Comparison of ENCODE assay signal across 1 cellular context in the genomic region with DNA sequence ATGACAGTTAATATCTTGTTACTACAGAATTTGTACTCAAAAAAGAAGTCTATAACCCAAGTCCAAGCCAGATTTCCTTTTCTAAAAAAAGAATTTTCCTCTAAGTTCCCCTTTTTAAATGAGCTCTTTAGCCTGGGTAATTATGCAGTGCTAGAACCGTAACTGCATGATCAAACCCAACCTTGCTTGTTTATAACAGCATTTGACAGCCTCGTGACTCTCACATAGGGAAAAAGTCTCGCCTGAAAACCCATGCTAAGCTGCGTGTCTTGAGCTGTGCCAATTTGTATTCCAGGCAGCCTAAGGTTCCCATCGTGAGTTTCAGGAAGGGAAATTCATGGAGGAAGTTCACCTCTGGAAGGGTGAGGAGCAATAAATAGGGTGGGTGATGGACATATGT. TPM values are rescaled to one million over a fixed set of nuclear protein-coding genes. Genes with fewer than 3 reads are reported as not detected.
"Had no signal": no experiment of that assay in that cellular context is flagged by ENCODE, and none has a peak within 500 bp of the region (broad histone marks: within the 10 kb centered on the region; RNA-seq: fewer than 3 reads in every experiment).

No MANE protein-coding gene starts in this region.

RNA-seq across cellular contexts. Expression of a gene that starts 44.5 kb away (rescaled TPM):
- total RNA-seq: G401 had no signal
